8 cellular contexts compared by ENCODE assay signal in the genomic region with DNA sequence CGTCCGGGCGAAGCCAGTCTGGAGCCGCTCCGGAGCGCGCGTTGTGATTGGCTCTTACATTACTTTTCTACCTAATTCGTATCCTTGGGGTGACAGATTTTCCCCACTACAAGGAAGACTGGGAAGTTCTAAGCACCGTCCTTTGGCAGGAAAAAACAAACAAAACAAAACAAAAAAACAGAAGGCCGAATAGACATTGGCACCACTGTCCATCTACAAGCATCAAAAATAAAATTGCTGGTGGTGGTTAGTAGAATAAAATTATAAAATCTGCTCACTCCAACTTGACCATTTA. TPM values are rescaled to one million over a fixed set of nuclear protein-coding genes. Genes with fewer than 3 reads are reported as not detected.
DNase-seq lines count a peak whose midpoint lies in the region; ATAC-seq, FAIRE-seq and TF ChIP-seq lines count a peak whose summit lies in the region.

No MANE protein-coding gene starts in this region.

- intact Hi-C loops in upper lobe of right lung (cut with DNase I): no loop called here

- peak overlapping the region; percentile 27 for H2BK120ac ChIP-seq in mesenchymal stem cell (ENCODE audit: low read depth, low read length)

- peak overlapping the region in 1 of 2 experiments; percentile 92 for H3K18ac ChIP-seq in mesenchymal stem cell (ENCODE audit: low read depth in 1 of 2, low read length in 2 of 2)

- DNase-seq in H7 (peak; percentile 50), MG63 (no peak), coronary artery (ENCODE audit: low spot score) (peak; percentile 73), mesenchymal stem cell (no peak), upper lobe of right lung (peak; percentile 86), NK-92 (lab: John Stamatoyannopoulos, UW; ENCODE audit: unreplicated experiment) (no peak), HTR-8/SVneo (ENCODE audit: insufficient read length, low spot score) (no peak)

- H2BK5ac ChIP-seq in mesenchymal stem cell (ENCODE audit: low read depth, low read length, poor library complexity, severe bottlenecking): no peak overlapping the region

- no peak overlapping the region for H2BK12ac ChIP-seq in mesenchymal stem cell (ENCODE audit: low read length in 2 of 2)

- H3K27ac ChIP-seq in coronary artery: peak overlapping the region; percentile 37 to 62
- peak overlapping the region; percentile 98 for H3K27ac ChIP-seq in mesenchymal stem cell (ENCODE audit: low read length, poor library complexity, severe bottlenecking)
- peak overlapping the region; percentile 97 for H3K27ac ChIP-seq in upper lobe of right lung

- H2BK15ac ChIP-seq in mesenchymal stem cell (ENCODE audit: low read depth, poor library complexity, severe bottlenecking): no peak overlapping the region

- H3K23ac ChIP-seq in mesenchymal stem cell (ENCODE audit: low read length in 2 of 2): no peak overlapping the region

- peak overlapping the region in 1 of 2 experiments; percentile 53 for H3K4ac ChIP-seq in mesenchymal stem cell (ENCODE audit: low read depth in 1 of 2, low read length in 2 of 2)

- TF ChIP-seq CTCF in coronary artery (IDR thresholded peaks at IDR 0.05): no peak
- TF ChIP-seq CTCF in upper lobe of right lung (IDR thresholded peaks at IDR 0.05): no peak

- no peak overlapping the region for H4K91ac ChIP-seq in mesenchymal stem cell (ENCODE audit: low read length)

- H3K14ac ChIP-seq in mesenchymal stem cell (ENCODE audit: low read length in 2 of 2): no peak overlapping the region

- H2AK5ac ChIP-seq in mesenchymal stem cell (ENCODE audit: low read length, severe bottlenecking): no peak overlapping the region

- H3K27me3 ChIP-seq in H7 (ENCODE audit: control insufficient read depth, insufficient read depth, low read length): peaks cover 13% of the 10 kb centered on the region
- no peaks in the 10 kb centered on the region for H3K27me3 ChIP-seq in MG63
- no peaks in the 10 kb centered on the region for H3K27me3 ChIP-seq in mesenchymal stem cell (ENCODE audit: control insufficient read depth in 1 of 2, insufficient read depth in 1 of 2, low read length in 2 of 2)
- no peaks in the 10 kb centered on the region for H3K27me3 ChIP-seq in upper lobe of right lung

- peak overlapping the region; percentile 53 for H3K4me2 ChIP-seq in mesenchymal stem cell (ENCODE audit: low read length, poor library complexity, severe bottlenecking)

- ATAC-seq in GM18520 (IDR thresholded peaks at IDR 0.05; ENCODE audit: unreplicated experiment) (peak; percentile 19), upper lobe of right lung (peak; percentile 55)

- peak overlapping the region; percentile 73 for H2AFZ ChIP-seq in mesenchymal stem cell (ENCODE audit: low read depth, low read length)

- peak overlapping the region; percentile 94 for H3K9ac ChIP-seq in mesenchymal stem cell (ENCODE audit: low read length)

- WGBS in mesenchymal stem cell: under 1% methylated on average over 9 of the region's 11 CpGs

- H3K79me1 ChIP-seq in mesenchymal stem cell (replicated peaks; ENCODE audit: low read length, poor library complexity, severe bottlenecking): no peaks in the 10 kb centered on the region

- FAIRE-seq in HTR-8/SVneo (lab: Jason Lieb, UNC): no peak

- H3K9me3 ChIP-seq in MG63 (no peaks in the 10 kb centered on the region), mesenchymal stem cell (ENCODE audit: control insufficient read depth, low read length) (no peaks in the 10 kb centered on the region), upper lobe of right lung (no peaks in the 10 kb centered on the region)

- H3K4me3 ChIP-seq in H7 (ENCODE audit: insufficient read depth, low read depth, low read length) (peak overlapping the region; percentile 58), MG63 (peak overlapping the region; percentile 91), coronary artery (peak overlapping the region; percentile 80), mesenchymal stem cell (ENCODE audit: insufficient read depth in 1 of 2, low read depth in 1 of 2, low read length in 2 of 2) (peak overlapping the region in 1 of 2 experiments; percentile 95), upper lobe of right lung (peak overlapping the region; percentile 84)

- H3K36me3 ChIP-seq in H7 (replicated peaks; ENCODE audit: control insufficient read depth, insufficient read depth, low read length): no peaks in the 10 kb centered on the region
- no peaks in the 10 kb centered on the region for H3K36me3 ChIP-seq in MG63
- no peaks in the 10 kb centered on the region for H3K36me3 ChIP-seq in mesenchymal stem cell (ENCODE audit: control insufficient read depth in 1 of 2, insufficient read depth in 2 of 2, low read depth in 1 of 2, low read length in 2 of 2)
- no peaks in the 10 kb centered on the region for H3K36me3 ChIP-seq in upper lobe of right lung

- peak overlapping the region; percentile 72 for H4K8ac ChIP-seq in mesenchymal stem cell (ENCODE audit: low read length)

- no peaks in the 10 kb centered on the region for H3K4me1 ChIP-seq in mesenchymal stem cell (ENCODE audit: control insufficient read depth, insufficient read depth, low read depth, low read length)
- H3K4me1 ChIP-seq in upper lobe of right lung: peaks cover 10% of the 10 kb centered on the region

RNA-seq across cellular contexts. Expression of gene SKAP2, which starts 0.7 kb away (rescaled TPM):
- 2.2 and 3.1 TPM in 2 replicates for total RNA-seq in H7 (2014; rRNA removed; shearing (Covaris generic))
- total RNA-seq in MG63 (2014; rRNA removed; shearing (Covaris generic); ENCODE audit: low replicate concordance): 10.6 and 12.2 TPM in 2 replicates
- polyA plus RNA-seq in mesenchymal stem cell (2013, experiment 1 of 2): 12.3 TPM
- 12.3 TPM for polyA plus RNA-seq in mesenchymal stem cell (2013, experiment 2 of 2)
- 59.1 TPM for total RNA-seq in upper lobe of right lung

Comparison
In these comparisons a context has a peak if more than half of its experiments do, and no peak if none do; other contexts are left out.
1. DNase-seq: peak in H7 (single experiment), coronary artery (single experiment) and upper lobe of right lung (single experiment); none in MG63 (single experiment), mesenchymal stem cell (single experiment), NK-92 (single experiment) and HTR-8/SVneo (single experiment).
2. Peak in every context shown above with its lines, with median percentiles within 50 percentile points of each other: H3K27ac ChIP-seq.